Comparison of ENCODE assay signal across 27 cellular contexts in the genomic region with DNA sequence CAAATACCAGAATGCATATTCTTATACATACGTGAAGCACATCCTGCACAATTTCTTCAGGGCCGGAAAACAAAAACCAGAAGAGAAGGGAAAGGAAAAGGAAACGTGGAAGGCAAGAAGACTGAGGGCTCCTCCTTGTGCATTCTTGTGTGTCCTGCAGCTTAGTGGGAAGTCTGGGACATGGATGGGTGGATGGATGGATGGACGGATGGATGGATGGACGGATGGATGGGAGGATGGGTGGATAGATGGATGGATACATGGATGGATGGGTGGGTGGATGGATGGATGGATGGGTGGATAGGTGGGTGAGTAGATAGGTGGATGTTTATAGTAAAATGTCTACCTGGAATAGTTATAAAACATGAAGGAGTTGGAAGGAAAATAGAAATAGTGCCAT.
"Had no signal": no experiment of that assay in that cellular context is flagged by ENCODE, and none has a peak within 500 bp of the region (broad histone marks: within the 10 kb centered on the region; RNA-seq: fewer than 3 reads in every experiment).

No MANE protein-coding gene starts in this region.

- H3K4me1 Mint-ChIP-seq: activated B cell treated with CpG ODN at 0.5 μM for 24 hours; activated T-helper 17 cell treated with anti-CD3 and anti-CD28 coated beads, Interleukin-2, amount 50 U/mL, for 72 hours; memory B cell; nephron progenitor cell; stimulated activated effector memory CD8-positive, alpha-beta T cell treated with anti-CD3 and anti-CD28 coated beads, Interleukin-12 subunit alpha, Interleukin-12 subunit beta, amount 100 ng/mL, for 72 hours had no signal

- H3K4me3 Mint-ChIP-seq: activated B cell treated with CpG ODN at 0.5 μM for 24 hours; activated CD4-positive, alpha-beta T cell treated with anti-CD3 and anti-CD28 coated beads for 36 hours; activated T-cell treated with anti-CD3 and anti-CD28 coated beads, Interleukin-2, amount 50 U/mL, for 24 hours; activated T-helper 17 cell treated with anti-CD3 and anti-CD28 coated beads, Interleukin-2, amount 50 U/mL, for 72 hours; dendritic cell treated with granulocyte-macrophage colony-stimulating factor and Interleukin-4, amounts not matched to agents 40 ng/mL and 50 ng/mL, for 4 days; memory B cell; nephron progenitor cell; stimulated activated effector memory CD8-positive, alpha-beta T cell treated with anti-CD3 and anti-CD28 coated beads, Interleukin-12 subunit alpha, Interleukin-12 subunit beta, amount 100 ng/mL, for 72 hours had no signal

- H3K27me3 ChIP-seq: ascending aorta, brain microvascular endothelial cell, right lobe of liver, transverse colon had no signal

- H3K9me3 ChIP-seq: ascending aorta, right lobe of liver, stomach, transverse colon had no signal

- H3K27ac Mint-ChIP-seq: activated B cell treated with CpG ODN at 0.5 μM for 24 hours; activated CD4-positive, alpha-beta T cell treated with anti-CD3 and anti-CD28 coated beads for 36 hours; activated naive CD4-positive, alpha-beta T cell treated with anti-CD3 and anti-CD28 coated beads, Interleukin-2, amount 50 U/mL, for 72 hours; activated T-cell treated with anti-CD3 and anti-CD28 coated beads, Interleukin-2, amount 50 U/mL, for 24 hours; activated T-helper 17 cell treated with anti-CD3 and anti-CD28 coated beads, Interleukin-2, amount 50 U/mL, for 72 hours; dendritic cell treated with granulocyte-macrophage colony-stimulating factor and Interleukin-4, amounts not matched to agents 40 ng/mL and 50 ng/mL, for 4 days; memory B cell; nephron progenitor cell; stimulated activated effector memory CD8-positive, alpha-beta T cell treated with anti-CD3 and anti-CD28 coated beads, Interleukin-12 subunit alpha, Interleukin-12 subunit beta, amount 100 ng/mL, for 72 hours had no signal

- H3K36me3 ChIP-seq: ascending aorta, brain microvascular endothelial cell, right lobe of liver, stomach, transverse colon had no signal

- H3K27ac ChIP-seq: ascending aorta, brain microvascular endothelial cell, parathyroid adenoma, right lobe of liver, skin epidermis, stomach, transverse colon had no signal

- H3K79me2 ChIP-seq: parathyroid adenoma had no signal

- H3K4me3 ChIP-seq: ascending aorta, right lobe of liver, skin epidermis, stomach, transverse colon had no signal

- H3K4me1 ChIP-seq: ascending aorta, parathyroid adenoma, right lobe of liver, stomach, transverse colon had no signal

- H3K9me3 Mint-ChIP-seq: activated naive CD4-positive, alpha-beta T cell treated with anti-CD3 and anti-CD28 coated beads, Interleukin-2, amount 50 U/mL, for 72 hours; activated T-cell treated with anti-CD3 and anti-CD28 coated beads, Interleukin-2, amount 50 U/mL, for 24 hours; activated T-helper 17 cell treated with anti-CD3 and anti-CD28 coated beads, Interleukin-2, amount 50 U/mL, for 72 hours; dendritic cell treated with granulocyte-macrophage colony-stimulating factor and Interleukin-4, amounts not matched to agents 40 ng/mL and 50 ng/mL, for 4 days; nephron progenitor cell; stimulated activated effector memory CD8-positive, alpha-beta T cell treated with anti-CD3 and anti-CD28 coated beads, Interleukin-12 subunit alpha, Interleukin-12 subunit beta, amount 100 ng/mL, for 72 hours had no signal

- ATAC-seq: activated CD4-positive, alpha-beta T cell treated with anti-CD3 and anti-CD28 coated beads for 36 hours; activated naive CD4-positive, alpha-beta T cell treated with anti-CD3 and anti-CD28 coated beads, Interleukin-2, amount 50 U/mL, for 72 hours; activated T-helper 17 cell treated with anti-CD3 and anti-CD28 coated beads, Interleukin-2, amount 50 U/mL, for 72 hours; left ventricle myocardium superior; right lobe of liver; stimulated activated effector memory CD8-positive, alpha-beta T cell treated with anti-CD3 and anti-CD28 coated beads, Interleukin-12 subunit alpha, Interleukin-12 subunit beta, amount 100 ng/mL, for 72 hours had no signal

- H3K9ac ChIP-seq: parathyroid adenoma had no signal

- DNase-seq: activated B cell treated with CpG ODN at 0.5 μM for 24 hours; activated CD4-positive, alpha-beta T cell treated with anti-CD3 and anti-CD28 coated beads for 36 hours; activated CD4-positive, alpha-beta T cell treated with anti-CD3 and anti-CD28 coated beads, Interleukin-2, amount 50 U/mL, for 4 hours; activated CD8-positive, alpha-beta memory T cell treated with anti-CD3 and anti-CD28 coated beads for 24 hours; activated CD8-positive, alpha-beta memory T cell treated with anti-CD3 and anti-CD28 coated beads, Interleukin-2, amount 50 U/mL, for 4 hours; activated T-cell treated with anti-CD3 and anti-CD28 coated beads, Interleukin-2, amount 50 U/mL, for 24 hours; brain microvascular endothelial cell; caudate nucleus; effector CD4-positive, alpha-beta T cell; erythroblast; glutamatergic neuron; hippocampal formation; left ventricle myocardium superior; nephron progenitor cell; nucleus accumbens; right lobe of liver; stimulated activated CD4-positive, alpha-beta T cell treated with anti-CD3 and anti-CD28 coated beads, Interleukin-2, amount 100 ng/mL, for 24 hours; stomach; transverse colon had no signal

- H2AFZ ChIP-seq: parathyroid adenoma had no signal
